Comparison of ENCODE assay signal across 27 cellular contexts in genomic region chr15:62812515-62812835, GRCh38.
"Had no signal": no experiment of that assay in that cellular context is flagged by ENCODE, and none has a peak within 500 bp of the region (broad histone marks: within the 10 kb centered on the region; RNA-seq: fewer than 3 reads in every experiment).

No MANE protein-coding gene starts in this region.

- H3K27ac ChIP-seq: ascending aorta, gastrocnemius medialis, left ventricle myocardium inferior, spleen, tibial nerve, VCaP had no signal

- H3K4me1 ChIP-seq: ascending aorta, spleen, tibial nerve had no signal

- DNase-seq: activated CD4-positive, alpha-beta memory T cell treated with anti-CD3 and anti-CD28 coated beads for 36 hours; activated CD4-positive, alpha-beta T cell treated with anti-CD3 and anti-CD28 coated beads for 48 hours; activated CD8-positive, alpha-beta memory T cell treated with anti-CD3 and anti-CD28 coated beads, Interleukin-2, amount 50 U/mL, for 4 hours; activated effector memory CD4-positive, alpha-beta T cell treated with anti-CD3 and anti-CD28 coated beads, Interleukin-2, amount 50 U/mL, for 16 hours; activated naive CD4-positive, alpha-beta T cell treated with anti-CD3 and anti-CD28 coated beads for 36 hours; activated naive CD8-positive, alpha-beta T cell treated with anti-CD3 and anti-CD28 coated beads, Interleukin-2, amount 10 ng/mL, durations not matched to agents 7 days and 5 days; activated T-cell treated with anti-CD3 and anti-CD28 coated beads, Interleukin-2, amount 50 U/mL, for 1 hour; cortex of kidney; effector memory CD8-positive, alpha-beta T cell; erythroblast; gastrocnemius medialis; glutamatergic neuron; left ventricle myocardium inferior; naive B cell; occipital lobe; right cardiac atrium; spleen; stimulated activated naive CD4-positive, alpha-beta T cell; T-helper 1 cell had no signal

- ATAC-seq: effector memory CD8-positive, alpha-beta T cell; gastrocnemius medialis; right cardiac atrium had no signal

- H3K27me3 Mint-ChIP-seq: activated CD4-positive, alpha-beta memory T cell treated with anti-CD3 and anti-CD28 coated beads for 36 hours; activated naive CD8-positive, alpha-beta T cell treated with anti-CD3 and anti-CD28 coated beads, Interleukin-2, amount 10 ng/mL, durations not matched to agents 7 days and 5 days; brain; naive B cell had no signal

- H3K36me3 ChIP-seq: gastrocnemius medialis, spleen had no signal

- H3K36me3 Mint-ChIP-seq: activated CD4-positive, alpha-beta memory T cell treated with anti-CD3 and anti-CD28 coated beads for 36 hours; activated naive CD8-positive, alpha-beta T cell treated with anti-CD3 and anti-CD28 coated beads, Interleukin-2, amount 10 ng/mL, durations not matched to agents 7 days and 5 days; naive B cell had no signal

- H3K4me3 Mint-ChIP-seq: activated CD4-positive, alpha-beta memory T cell treated with anti-CD3 and anti-CD28 coated beads for 36 hours; activated naive CD4-positive, alpha-beta T cell treated with anti-CD3 and anti-CD28 coated beads for 36 hours; activated naive CD8-positive, alpha-beta T cell treated with anti-CD3 and anti-CD28 coated beads, Interleukin-2, amount 10 ng/mL, durations not matched to agents 7 days and 5 days; activated T-helper 1 cell treated with anti-CD3 and anti-CD28 coated beads, Interleukin-12 subunit alpha, Interleukin-12 subunit beta, Interleukin-2, Interleukin-4 antibody, amounts not matched to agents 30 ng/mL and 10 ng/mL and 1 ng/mL, durations not matched to agents 14 hours and 24 hours and 36 hours; brain; effector memory CD8-positive, alpha-beta T cell; naive B cell; neural crest cell; T-helper 2 cell treated with Interferon-gamma antibody and Interleukin-4, amounts not matched to agents 5 μg/mL and 100 μg/mL, for 36 hours had no signal

- H3K9me3 Mint-ChIP-seq: activated CD4-positive, alpha-beta memory T cell treated with anti-CD3 and anti-CD28 coated beads for 36 hours; activated naive CD4-positive, alpha-beta T cell treated with anti-CD3 and anti-CD28 coated beads for 36 hours; activated naive CD8-positive, alpha-beta T cell treated with anti-CD3 and anti-CD28 coated beads, Interleukin-2, amount 10 ng/mL, durations not matched to agents 7 days and 5 days; activated T-helper 1 cell treated with anti-CD3 and anti-CD28 coated beads, Interleukin-12 subunit alpha, Interleukin-12 subunit beta, Interleukin-2, Interleukin-4 antibody, amounts not matched to agents 30 ng/mL and 10 ng/mL and 1 ng/mL, durations not matched to agents 14 hours and 24 hours and 36 hours; effector memory CD8-positive, alpha-beta T cell; naive B cell; neural crest cell; T-helper 2 cell treated with Interferon-gamma antibody and Interleukin-4, amounts not matched to agents 5 μg/mL and 100 μg/mL, for 36 hours had no signal

- H3K9me3 ChIP-seq: ascending aorta, gastrocnemius medialis, left ventricle myocardium inferior, spleen, tibial nerve had no signal

- H3K4me3 ChIP-seq: ascending aorta, gastrocnemius medialis, left ventricle myocardium inferior, lung, spleen, tibial nerve had no signal

- H3K4me1 Mint-ChIP-seq: activated naive CD8-positive, alpha-beta T cell treated with anti-CD3 and anti-CD28 coated beads, Interleukin-2, amount 10 ng/mL, durations not matched to agents 7 days and 5 days; naive B cell had no signal

- H3K27me3 ChIP-seq: ascending aorta, gastrocnemius medialis, spleen, tibial nerve had no signal

- H3K27ac Mint-ChIP-seq: activated CD4-positive, alpha-beta memory T cell treated with anti-CD3 and anti-CD28 coated beads for 36 hours; activated naive CD4-positive, alpha-beta T cell treated with anti-CD3 and anti-CD28 coated beads for 36 hours; activated naive CD8-positive, alpha-beta T cell treated with anti-CD3 and anti-CD28 coated beads, Interleukin-2, amount 10 ng/mL, durations not matched to agents 7 days and 5 days; activated T-helper 1 cell treated with anti-CD3 and anti-CD28 coated beads, Interleukin-12 subunit alpha, Interleukin-12 subunit beta, Interleukin-2, Interleukin-4 antibody, amounts not matched to agents 30 ng/mL and 10 ng/mL and 1 ng/mL, durations not matched to agents 14 hours and 24 hours and 36 hours; effector memory CD8-positive, alpha-beta T cell; T-helper 2 cell treated with Interferon-gamma antibody and Interleukin-4, amounts not matched to agents 5 μg/mL and 100 μg/mL, for 36 hours had no signal
